30 cellular contexts compared by ENCODE assay signal in genomic region chr6:8000080-8001035, GRCh38.
DNase-seq lines count a peak whose midpoint lies in the region; ATAC-seq, FAIRE-seq and TF ChIP-seq lines count a peak whose summit lies in the region.
"Had no signal": no experiment of that assay in that cellular context is flagged by ENCODE, and none has a peak within 500 bp of the region (broad histone marks: within the 10 kb centered on the region; RNA-seq: fewer than 3 reads in every experiment).

No MANE protein-coding gene starts in this region.

- H2BK15ac ChIP-seq in H9 (ENCODE audit: low read depth, low read length), result no peak overlapping the region

- H4K20me1 ChIP-seq in H9 (ENCODE audit: control insufficient read depth, insufficient read depth, insufficient read length), result peaks cover 2% of the 10 kb centered on the region

- H3K4me1 Mint-ChIP-seq in H9, result peaks cover 0 to 3% of the 10 kb centered on the region in 2 experiments; a peak in 2 of 4 replicates

- no peak overlapping the region for H3K23ac ChIP-seq in H9 (ENCODE audit: insufficient read length, low read depth, low read length)

- H2BK12ac ChIP-seq in H9 (ENCODE audit: insufficient read length, low read depth, low read length), result no peak overlapping the region

- H3K9me3 ChIP-seq in H9 (ENCODE audit: control insufficient read depth, low read depth, low read length), result no peaks in the 10 kb centered on the region
- no peaks in the 10 kb centered on the region for H3K9me3 ChIP-seq in pancreas

- H4K8ac ChIP-seq in H9 (replicated peaks; ENCODE audit: insufficient read length, low read depth, low read length), result no peak overlapping the region

- no peak overlapping the region for H3K9ac ChIP-seq in H9 (ENCODE audit: extremely low read depth, insufficient read length, low read length)
- H3K9ac ChIP-seq: parathyroid adenoma had no signal

- no peaks in the 10 kb centered on the region for H3K79me1 ChIP-seq in H9 (ENCODE audit: insufficient read depth, low read depth, low read length, poor library complexity, severe bottlenecking)

- intact Hi-C loops in pancreas (cut with DNase I), result loop anchor here in 2 of 3 donors (10.0 kb wide), 1 partner anchor 276 kb away; the partner anchor contains the start of gene BMP6 (in 2 of the 2)

- H3T11ph ChIP-seq in H9 (ENCODE audit: low read length), result no peak overlapping the region

- DNase-seq in H9, result no peak
- peak; percentile 27 for DNase-seq in NCI-H226
- DNase-seq in glomerular endothelial cell (ENCODE audit: extremely low read depth, low read depth, low spot score), result peak; percentile 99
- no peak for DNase-seq in pancreas
- DNase-seq in central memory CD4-positive, alpha-beta T cell, result no peak
- DNase-seq: activated B cell treated with CpG ODN at 0.5 μM for 24 hours; activated CD4-positive, alpha-beta T cell treated with anti-CD3 and anti-CD28 coated beads, Interleukin-2, amount 50 U/mL, for 1 hour; activated naive CD4-positive, alpha-beta T cell; activated T-cell treated with anti-CD3 and anti-CD28 coated beads, Interleukin-2, amount 50 U/mL, for 72 hours; brain microvascular endothelial cell; DMS79; effector memory CD4-positive, alpha-beta T cell; foreskin keratinocyte; GF-D8; NCI-H1694; NCI-H526; NK-92 treated with Interleukin-12 subunit alpha and Interleukin-12 subunit beta, amount 100 ng/mL, for 24 hours; SIG-M5; stimulated activated CD4-positive, alpha-beta T cell treated with anti-CD3 and anti-CD28 coated beads, Interleukin-15, amount 100 ng/mL, for 24 hours; stimulated activated naive B cell treated with anti-CD40 and anti-IgM and Interleukin-4, amounts not matched to agents 10 μg/mL and 1 μg/mL and 100 μg/mL, for 72 hours had no signal

- H3K4ac ChIP-seq in H9 (ENCODE audit: low read depth, low read length), result no peak overlapping the region

- no CpG with 5 or more reads among the region's 5 CpGs for WGBS in H9 (ENCODE audit: extremely low coverage, insufficient read length, low lambda C conversion rate)
- 57% methylated on average over 5 of the region's 5 CpGs for WGBS in pancreas, 2 donors

- no peak overlapping the region for H3K4me3 Mint-ChIP-seq in H9
- H3K4me3 Mint-ChIP-seq: activated B cell treated with CpG ODN at 0.5 μM for 24 hours; activated T-cell treated with anti-CD3 and anti-CD28 coated beads, Interleukin-2, amount 50 U/mL, for 72 hours; stimulated activated naive B cell treated with anti-CD40 and anti-IgM and Interleukin-4, amounts not matched to agents 10 μg/mL and 1 μg/mL and 100 μg/mL, for 72 hours had no signal

- H3K27ac Mint-ChIP-seq in H9, result no peak overlapping the region
- H3K27ac Mint-ChIP-seq: activated B cell treated with CpG ODN at 0.5 μM for 24 hours; activated T-cell treated with anti-CD3 and anti-CD28 coated beads, Interleukin-2, amount 50 U/mL, for 72 hours; stimulated activated naive B cell treated with anti-CD40 and anti-IgM and Interleukin-4, amounts not matched to agents 10 μg/mL and 1 μg/mL and 100 μg/mL, for 72 hours had no signal

- no peak overlapping the region for H3K18ac ChIP-seq in H9 (ENCODE audit: insufficient read length, low read depth, low read length)

- no peak overlapping the region for H3K4me3 ChIP-seq in pancreas
- H3K4me3 ChIP-seq: lung had no signal

- H4K5ac ChIP-seq in H9 (ENCODE audit: insufficient read length, low read depth, low read length), result no peak overlapping the region

- no peaks in the 10 kb centered on the region for H3K9me3 Mint-ChIP-seq in H9
- H3K9me3 Mint-ChIP-seq: activated B cell treated with CpG ODN at 0.5 μM for 24 hours; activated T-cell treated with anti-CD3 and anti-CD28 coated beads, Interleukin-2, amount 50 U/mL, for 72 hours; stimulated activated naive B cell treated with anti-CD40 and anti-IgM and Interleukin-4, amounts not matched to agents 10 μg/mL and 1 μg/mL and 100 μg/mL, for 72 hours had no signal

- no peaks in the 10 kb centered on the region for H3K27me3 Mint-ChIP-seq in H9 (ENCODE audit: low read depth)
- H3K27me3 Mint-ChIP-seq: activated B cell treated with CpG ODN at 0.5 μM for 24 hours; stimulated activated naive B cell treated with anti-CD40 and anti-IgM and Interleukin-4, amounts not matched to agents 10 μg/mL and 1 μg/mL and 100 μg/mL, for 72 hours had no signal

- peak overlapping the region; percentile 13 for H2BK20ac ChIP-seq in H9 (ENCODE audit: low read depth, low read length, poor library complexity, severe bottlenecking)

- no peak overlapping the region for H3K27ac ChIP-seq in H9 (ENCODE audit: insufficient read length, low read depth, low read length)
- H3K27ac ChIP-seq in pancreas, result no peak overlapping the region
- H3K27ac ChIP-seq: brain microvascular endothelial cell, C4-2B, foreskin keratinocyte, parathyroid adenoma had no signal

- no peak for TF ChIP-seq CTCF in H9 (conservative IDR thresholded peaks at IDR 0.05)
- TF ChIP-seq CTCF in pancreas (IDR thresholded peaks at IDR 0.05), result no peak

- no peak overlapping the region for H4K91ac ChIP-seq in H9 (ENCODE audit: insufficient read length, low read depth, low read length)

- no peak overlapping the region for H3K14ac ChIP-seq in H9 (ENCODE audit: insufficient read depth, low read length)

- no peaks in the 10 kb centered on the region for H3K23me2 ChIP-seq in H9 (ENCODE audit: insufficient read length, low read depth, low read length, poor library complexity, severe bottlenecking)

- ATAC-seq in pancreas, result peak in 3 of 4 donors; percentile 21 to 45 (median 40)
- no peak for ATAC-seq in HG03457 (IDR thresholded peaks at IDR 0.05; ENCODE audit: unreplicated experiment)
- no peak for ATAC-seq in HG03432 (IDR thresholded peaks at IDR 0.05; ENCODE audit: unreplicated experiment)
- ATAC-seq: activated T-cell treated with anti-CD3 and anti-CD28 coated beads, Interleukin-2, amount 50 U/mL, for 72 hours; foreskin keratinocyte; HCT116; Panc1; sciatic nerve; stimulated activated naive B cell treated with anti-CD40 and anti-IgM and Interleukin-4, amounts not matched to agents 10 μg/mL and 1 μg/mL and 100 μg/mL, for 72 hours had no signal

- H3K4me1 ChIP-seq in H9 (ENCODE audit: insufficient read depth, low read length) (no peaks in the 10 kb centered on the region), pancreas (peaks cover 0 to 12% (median 7%) of the 10 kb centered on the region in 3 donors)
- H3K4me1 ChIP-seq: foreskin keratinocyte, parathyroid adenoma had no signal

- H2BK5ac ChIP-seq in H9 (ENCODE audit: insufficient read length, low read length), result no peak overlapping the region

- no peak overlapping the region for H2BK120ac ChIP-seq in H9 (ENCODE audit: low read depth, low read length, poor library complexity, severe bottlenecking)

- H3K27me3 ChIP-seq in H9 (ENCODE audit: insufficient read depth, low read length) (no peaks in the 10 kb centered on the region), pancreas (no peaks in the 10 kb centered on the region)
- H3K27me3 ChIP-seq: brain microvascular endothelial cell, foreskin keratinocyte had no signal

- H3K36me3 Mint-ChIP-seq in H9 (ENCODE audit: insufficient read depth in 1 of 3, low read depth in 3 of 3), result no peaks in the 10 kb centered on the region

- H3K36me3 ChIP-seq in pancreas, result no peaks in the 10 kb centered on the region
- H3K36me3 ChIP-seq: brain microvascular endothelial cell had no signal

- no peaks in the 10 kb centered on the region for H3K79me2 ChIP-seq in H9 (ENCODE audit: insufficient read depth, low read length)
- H3K79me2 ChIP-seq: parathyroid adenoma had no signal

- H3K4me2 ChIP-seq in H9 (ENCODE audit: insufficient read depth, insufficient read length, low read length), result no peak overlapping the region

- H2AK5ac ChIP-seq in H9 (ENCODE audit: insufficient read length, low read length), result no peak overlapping the region

- no peak for FAIRE-seq in pancreas (lab: Jason Lieb, UNC)
- FAIRE-seq: colon, islet of Langerhans had no signal

- H2AFZ ChIP-seq in H9 (ENCODE audit: low read length), result no peak overlapping the region
- H2AFZ ChIP-seq: parathyroid adenoma had no signal

- no peak overlapping the region for H3K56ac ChIP-seq in H9 (ENCODE audit: insufficient read length, low read depth, low read length)

Comparison
In these comparisons a context has a peak if more than half of its experiments do, and no peak if none do; other contexts are left out.
1. DNase-seq: peak in NCI-H226 (single experiment) and glomerular endothelial cell (single experiment); none in H9 (single experiment), pancreas (0 of 6) and central memory CD4-positive, alpha-beta T cell (single experiment).
2. ATAC-seq: peak in pancreas (3 of 4); none in HG03457 (single experiment) and HG03432 (single experiment).